1 cellular context compared by ENCODE assay signal in the genomic region with DNA sequence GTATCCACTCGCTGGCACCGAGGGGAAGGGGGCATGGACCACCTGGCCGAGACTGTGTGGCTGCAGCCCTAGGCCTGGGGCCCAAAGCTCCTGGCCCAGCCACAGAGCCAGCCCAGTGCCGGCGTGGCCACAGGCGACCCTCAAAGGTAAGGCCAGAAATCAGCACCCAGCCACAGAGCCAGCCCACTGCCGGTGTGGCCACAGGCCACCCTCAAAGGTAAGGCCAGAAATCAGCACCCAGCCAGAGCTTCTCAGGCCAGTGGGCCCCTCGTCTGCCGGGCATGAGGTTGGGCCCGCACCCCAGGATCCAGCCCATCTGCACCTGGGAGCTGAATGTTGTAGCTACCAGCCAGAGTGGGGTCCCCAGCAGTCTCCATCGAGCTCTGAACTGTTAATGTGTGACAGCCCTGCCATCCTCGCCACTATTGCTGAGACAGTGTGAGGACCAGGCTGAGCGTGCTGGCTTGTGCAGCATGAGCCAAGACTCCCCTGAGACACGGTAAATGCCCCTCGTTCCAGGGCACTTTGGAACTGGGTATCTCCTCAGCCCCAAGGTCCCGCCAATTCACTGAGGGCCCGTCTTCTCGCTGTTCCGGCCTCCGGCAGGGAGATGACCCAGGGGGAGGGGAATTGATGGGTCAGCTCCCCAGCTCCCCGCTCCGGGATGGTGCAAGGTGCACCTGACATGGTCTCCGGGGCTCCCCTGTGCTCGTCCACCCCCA.
TF ChIP-seq lines count a peak whose summit lies in the region.

No MANE protein-coding gene starts in this region.

TF ChIP-seq in GM23338, 12 proteins besides CTCF, POLR2A, EP300 and RAD21:
- TF ChIP-seq, protein P1, sequence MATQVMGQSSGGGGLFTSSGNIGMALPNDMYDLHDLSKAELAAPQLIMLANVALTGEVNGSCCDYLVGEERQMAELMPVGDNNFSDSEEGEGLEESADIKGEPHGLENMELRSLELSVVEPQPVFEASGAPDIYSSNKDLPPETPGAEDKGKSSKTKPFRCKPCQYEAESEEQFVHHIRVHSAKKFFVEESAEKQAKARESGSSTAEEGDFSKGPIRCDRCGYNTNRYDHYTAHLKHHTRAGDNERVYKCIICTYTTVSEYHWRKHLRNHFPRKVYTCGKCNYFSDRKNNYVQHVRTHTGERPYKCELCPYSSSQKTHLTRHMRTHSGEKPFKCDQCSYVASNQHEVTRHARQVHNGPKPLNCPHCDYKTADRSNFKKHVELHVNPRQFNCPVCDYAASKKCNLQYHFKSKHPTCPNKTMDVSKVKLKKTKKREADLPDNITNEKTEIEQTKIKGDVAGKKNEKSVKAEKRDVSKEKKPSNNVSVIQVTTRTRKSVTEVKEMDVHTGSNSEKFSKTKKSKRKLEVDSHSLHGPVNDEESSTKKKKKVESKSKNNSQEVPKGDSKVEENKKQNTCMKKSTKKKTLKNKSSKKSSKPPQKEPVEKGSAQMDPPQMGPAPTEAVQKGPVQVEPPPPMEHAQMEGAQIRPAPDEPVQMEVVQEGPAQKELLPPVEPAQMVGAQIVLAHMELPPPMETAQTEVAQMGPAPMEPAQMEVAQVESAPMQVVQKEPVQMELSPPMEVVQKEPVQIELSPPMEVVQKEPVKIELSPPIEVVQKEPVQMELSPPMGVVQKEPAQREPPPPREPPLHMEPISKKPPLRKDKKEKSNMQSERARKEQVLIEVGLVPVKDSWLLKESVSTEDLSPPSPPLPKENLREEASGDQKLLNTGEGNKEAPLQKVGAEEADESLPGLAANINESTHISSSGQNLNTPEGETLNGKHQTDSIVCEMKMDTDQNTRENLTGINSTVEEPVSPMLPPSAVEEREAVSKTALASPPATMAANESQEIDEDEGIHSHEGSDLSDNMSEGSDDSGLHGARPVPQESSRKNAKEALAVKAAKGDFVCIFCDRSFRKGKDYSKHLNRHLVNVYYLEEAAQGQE (IDR thresholded peaks at IDR 0.05; ENCODE audit: unreplicated experiment), result no peak
- no peak for TF ChIP-seq NANOG (IDR thresholded peaks at IDR 0.05; ENCODE audit: borderline replicate concordance)
- TF ChIP-seq, protein P2, sequence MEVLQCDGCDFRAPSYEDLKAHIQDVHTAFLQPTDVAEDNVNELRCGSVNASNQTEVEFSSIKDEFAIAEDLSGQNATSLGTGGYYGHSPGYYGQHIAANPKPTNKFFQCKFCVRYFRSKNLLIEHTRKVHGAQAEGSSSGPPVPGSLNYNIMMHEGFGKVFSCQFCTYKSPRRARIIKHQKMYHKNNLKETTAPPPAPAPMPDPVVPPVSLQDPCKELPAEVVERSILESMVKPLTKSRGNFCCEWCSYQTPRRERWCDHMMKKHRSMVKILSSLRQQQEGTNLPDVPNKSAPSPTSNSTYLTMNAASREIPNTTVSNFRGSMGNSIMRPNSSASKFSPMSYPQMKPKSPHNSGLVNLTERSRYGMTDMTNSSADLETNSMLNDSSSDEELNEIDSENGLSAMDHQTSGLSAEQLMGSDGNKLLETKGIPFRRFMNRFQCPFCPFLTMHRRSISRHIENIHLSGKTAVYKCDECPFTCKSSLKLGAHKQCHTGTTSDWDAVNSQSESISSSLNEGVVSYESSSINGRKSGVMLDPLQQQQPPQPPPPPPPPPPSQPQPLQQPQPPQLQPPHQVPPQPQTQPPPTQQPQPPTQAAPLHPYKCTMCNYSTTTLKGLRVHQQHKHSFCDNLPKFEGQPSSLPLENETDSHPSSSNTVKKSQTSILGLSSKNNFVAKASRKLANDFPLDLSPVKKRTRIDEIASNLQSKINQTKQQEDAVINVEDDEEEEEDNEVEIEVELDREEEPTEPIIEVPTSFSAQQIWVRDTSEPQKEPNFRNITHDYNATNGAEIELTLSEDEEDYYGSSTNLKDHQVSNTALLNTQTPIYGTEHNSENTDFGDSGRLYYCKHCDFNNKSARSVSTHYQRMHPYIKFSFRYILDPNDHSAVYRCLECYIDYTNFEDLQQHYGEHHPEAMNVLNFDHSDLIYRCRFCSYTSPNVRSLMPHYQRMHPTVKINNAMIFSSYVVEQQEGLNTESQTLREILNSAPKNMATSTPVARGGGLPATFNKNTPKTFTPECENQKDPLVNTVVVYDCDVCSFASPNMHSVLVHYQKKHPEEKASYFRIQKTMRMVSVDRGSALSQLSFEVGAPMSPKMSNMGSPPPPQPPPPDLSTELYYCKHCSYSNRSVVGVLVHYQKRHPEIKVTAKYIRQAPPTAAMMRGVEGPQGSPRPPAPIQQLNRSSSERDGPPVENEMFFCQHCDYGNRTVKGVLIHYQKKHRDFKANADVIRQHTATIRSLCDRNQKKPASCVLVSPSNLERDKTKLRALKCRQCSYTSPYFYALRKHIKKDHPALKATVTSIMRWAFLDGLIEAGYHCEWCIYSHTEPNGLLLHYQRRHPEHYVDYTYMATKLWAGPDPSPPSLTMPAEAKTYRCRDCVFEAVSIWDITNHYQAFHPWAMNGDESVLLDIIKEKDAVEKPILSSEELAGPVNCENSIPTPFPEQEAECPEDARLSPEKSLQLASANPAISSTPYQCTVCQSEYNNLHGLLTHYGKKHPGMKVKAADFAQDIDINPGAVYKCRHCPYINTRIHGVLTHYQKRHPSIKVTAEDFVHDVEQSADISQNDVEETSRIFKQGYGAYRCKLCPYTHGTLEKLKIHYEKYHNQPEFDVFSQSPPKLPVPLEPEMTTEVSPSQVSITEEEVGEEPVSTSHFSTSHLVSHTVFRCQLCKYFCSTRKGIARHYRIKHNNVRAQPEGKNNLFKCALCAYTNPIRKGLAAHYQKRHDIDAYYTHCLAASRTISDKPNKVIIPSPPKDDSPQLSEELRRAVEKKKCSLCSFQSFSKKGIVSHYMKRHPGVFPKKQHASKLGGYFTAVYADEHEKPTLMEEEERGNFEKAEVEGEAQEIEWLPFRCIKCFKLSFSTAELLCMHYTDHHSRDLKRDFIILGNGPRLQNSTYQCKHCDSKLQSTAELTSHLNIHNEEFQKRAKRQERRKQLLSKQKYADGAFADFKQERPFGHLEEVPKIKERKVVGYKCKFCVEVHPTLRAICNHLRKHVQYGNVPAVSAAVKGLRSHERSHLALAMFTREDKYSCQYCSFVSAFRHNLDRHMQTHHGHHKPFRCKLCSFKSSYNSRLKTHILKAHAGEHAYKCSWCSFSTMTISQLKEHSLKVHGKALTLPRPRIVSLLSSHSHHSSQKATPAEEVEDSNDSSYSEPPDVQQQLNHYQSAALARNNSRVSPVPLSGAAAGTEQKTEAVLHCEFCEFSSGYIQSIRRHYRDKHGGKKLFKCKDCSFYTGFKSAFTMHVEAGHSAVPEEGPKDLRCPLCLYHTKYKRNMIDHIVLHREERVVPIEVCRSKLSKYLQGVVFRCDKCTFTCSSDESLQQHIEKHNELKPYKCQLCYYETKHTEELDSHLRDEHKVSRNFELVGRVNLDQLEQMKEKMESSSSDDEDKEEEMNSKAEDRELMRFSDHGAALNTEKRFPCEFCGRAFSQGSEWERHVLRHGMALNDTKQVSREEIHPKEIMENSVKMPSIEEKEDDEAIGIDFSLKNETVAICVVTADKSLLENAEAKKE (CRISPR knock-in tag; IDR thresholded peaks at IDR 0.05), result no peak
- TF ChIP-seq, protein P3, sequence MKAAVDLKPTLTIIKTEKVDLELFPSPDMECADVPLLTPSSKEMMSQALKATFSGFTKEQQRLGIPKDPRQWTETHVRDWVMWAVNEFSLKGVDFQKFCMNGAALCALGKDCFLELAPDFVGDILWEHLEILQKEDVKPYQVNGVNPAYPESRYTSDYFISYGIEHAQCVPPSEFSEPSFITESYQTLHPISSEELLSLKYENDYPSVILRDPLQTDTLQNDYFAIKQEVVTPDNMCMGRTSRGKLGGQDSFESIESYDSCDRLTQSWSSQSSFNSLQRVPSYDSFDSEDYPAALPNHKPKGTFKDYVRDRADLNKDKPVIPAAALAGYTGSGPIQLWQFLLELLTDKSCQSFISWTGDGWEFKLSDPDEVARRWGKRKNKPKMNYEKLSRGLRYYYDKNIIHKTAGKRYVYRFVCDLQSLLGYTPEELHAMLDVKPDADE (IDR thresholded peaks at IDR 0.05), result no peak
- TF ChIP-seq ZNF114 (CRISPR knock-in tag; IDR thresholded peaks at IDR 0.05), result no peak
- TF ChIP-seq EZH2 (IDR thresholded peaks at IDR 0.05; ENCODE audit: low read depth, unreplicated experiment), result no peak
- no peak for TF ChIP-seq STAT1 (IDR thresholded peaks at IDR 0.05; ENCODE audit: unreplicated experiment)
